Comparison of ENCODE assay signal across 12 cellular contexts in the genomic region with DNA sequence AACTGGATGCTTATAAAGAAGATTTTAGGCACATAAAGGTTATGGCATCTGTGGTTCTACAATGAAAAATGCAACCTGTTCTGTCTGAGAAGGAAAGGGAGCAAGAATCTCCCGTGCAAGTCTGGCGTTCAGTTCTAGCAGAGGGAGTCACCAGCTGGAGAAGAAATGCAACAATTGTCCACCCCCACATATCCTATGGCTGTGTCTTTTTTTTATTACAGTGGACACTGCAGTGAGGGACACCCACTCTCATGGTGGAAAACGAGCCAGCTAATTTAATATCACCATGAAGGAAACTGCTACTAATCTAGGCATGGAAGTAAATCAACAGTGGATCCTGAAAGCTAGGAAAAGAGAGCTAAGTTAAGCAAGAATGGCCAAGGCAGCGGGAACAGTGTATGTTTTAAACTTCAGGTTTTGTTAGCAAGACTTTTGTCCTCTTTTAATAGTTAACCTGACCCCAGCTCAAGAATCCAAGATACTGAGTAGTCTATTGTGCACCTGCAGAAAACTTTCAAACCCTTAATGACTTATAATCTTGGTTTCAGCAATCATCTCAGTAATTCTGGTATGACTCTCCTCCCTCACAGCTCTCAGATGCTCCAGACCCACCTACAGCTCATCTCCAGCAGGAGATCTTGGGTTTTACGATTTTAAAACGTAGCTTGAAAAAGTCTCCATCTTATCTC.
DNase-seq lines count a peak whose midpoint lies in the region; ATAC-seq and TF ChIP-seq lines count a peak whose summit lies in the region.
"Had no signal": no experiment of that assay in that cellular context is flagged by ENCODE, and none has a peak within 500 bp of the region (broad histone marks: within the 10 kb centered on the region; RNA-seq: fewer than 3 reads in every experiment).

No MANE protein-coding gene starts in this region.

- no peaks in the 10 kb centered on the region for H3K79me2 ChIP-seq in OCI-LY3 (ENCODE audit: low read length)

- H3K4me3 ChIP-seq in OCI-LY3 (ENCODE audit: low read length): peak overlapping the region; percentile 65
- H3K4me3 ChIP-seq: SJCRH30 had no signal

- peak overlapping the region; percentile 96 for H3K4me2 ChIP-seq in OCI-LY3 (ENCODE audit: low read length)

- H3K36me3 ChIP-seq in OCI-LY3 (replicated peaks; ENCODE audit: low read depth, low read length): no peaks in the 10 kb centered on the region
- H3K36me3 ChIP-seq: SJCRH30 had no signal

- no peaks in the 10 kb centered on the region for H3K27me3 ChIP-seq in OCI-LY3 (ENCODE audit: low read depth, low read length)
- H3K27me3 ChIP-seq: SJCRH30 had no signal

- peaks cover 87% of the 10 kb centered on the region for H3K4me1 ChIP-seq in OCI-LY3 (ENCODE audit: low read length)
- H3K4me1 ChIP-seq: SJCRH30 had no signal

- peak overlapping the region; percentile 100 for H3K27ac ChIP-seq in OCI-LY3 (ENCODE audit: low read length)
- H3K27ac ChIP-seq: SJCRH30 had no signal

- POLR2A ChIA-PET in GM10248 (lab: Yijun Ruan, JAX): interaction anchor here (0.6 kb wide), 1 partner anchor 662 kb away, joined by 10 read pairs; no protein-coding TSS in a partner anchor

- peak overlapping the region; percentile 88 for H3K9ac ChIP-seq in OCI-LY3 (ENCODE audit: low read length)

- TF ChIP-seq CTCF in GM10248 (IDR thresholded peaks at IDR 0.05; ENCODE audit: control extremely low read depth, extremely low read depth, low read depth, missing control alignments) (no peak), OCI-LY3 (IDR thresholded peaks at IDR 0.05; ENCODE audit: low read depth, low read length) (no peak)

- ATAC-seq in GM19455 (IDR thresholded peaks at IDR 0.05; ENCODE audit: unreplicated experiment) (peak; percentile 84), HG02943 (IDR thresholded peaks at IDR 0.05; ENCODE audit: low read depth, unreplicated experiment) (peak; percentile 95), SK-N-SH treated with all-trans-retinoic acid at 6 μM for 48 hours (no peak)

- H3K9me3 ChIP-seq in OCI-LY3 (ENCODE audit: insufficient read depth, low read length): no peaks in the 10 kb centered on the region
- H3K9me3 ChIP-seq: SJCRH30 had no signal

- CTCF ChIA-PET in GM10248 (lab: Yijun Ruan, JAX): interaction anchor here (1.4 kb wide), 1 partner anchor 26 kb away, joined by 3 read pairs; no protein-coding TSS in a partner anchor

- no peak overlapping the region for H2AFZ ChIP-seq in OCI-LY3 (ENCODE audit: low read depth, low read length)

- H4K20me1 ChIP-seq in OCI-LY3 (ENCODE audit: insufficient read depth, low read length): no peaks in the 10 kb centered on the region

- DNase-seq in GM10248 (ENCODE audit: extremely low spot score): peak; percentile 33
- no peak for DNase-seq in germinal center (ENCODE audit: low spot score)
- no peak for DNase-seq in amygdala (lab: John Stamatoyannopoulos, UW)
- DNase-seq in COLO668 (lab: John Stamatoyannopoulos, UW; ENCODE audit: unreplicated experiment): no peak
- DNase-seq: activated CD4-positive, alpha-beta memory T cell treated with anti-CD3 and anti-CD28 coated beads, Interleukin-2, amount 10 ng/mL, durations not matched to agents 7 days and 5 days; erythroblast; NCI-H2171 treated with DMSO at 0.1 percent for 48 hours; SJCRH30 had no signal

TF ChIP-seq in SK-N-SH treated with all-trans-retinoic acid at 6 μM for 48 hours, 23 proteins besides CTCF, POLR2A, EP300 and RAD21:
- TF ChIP-seq, protein P1, sequence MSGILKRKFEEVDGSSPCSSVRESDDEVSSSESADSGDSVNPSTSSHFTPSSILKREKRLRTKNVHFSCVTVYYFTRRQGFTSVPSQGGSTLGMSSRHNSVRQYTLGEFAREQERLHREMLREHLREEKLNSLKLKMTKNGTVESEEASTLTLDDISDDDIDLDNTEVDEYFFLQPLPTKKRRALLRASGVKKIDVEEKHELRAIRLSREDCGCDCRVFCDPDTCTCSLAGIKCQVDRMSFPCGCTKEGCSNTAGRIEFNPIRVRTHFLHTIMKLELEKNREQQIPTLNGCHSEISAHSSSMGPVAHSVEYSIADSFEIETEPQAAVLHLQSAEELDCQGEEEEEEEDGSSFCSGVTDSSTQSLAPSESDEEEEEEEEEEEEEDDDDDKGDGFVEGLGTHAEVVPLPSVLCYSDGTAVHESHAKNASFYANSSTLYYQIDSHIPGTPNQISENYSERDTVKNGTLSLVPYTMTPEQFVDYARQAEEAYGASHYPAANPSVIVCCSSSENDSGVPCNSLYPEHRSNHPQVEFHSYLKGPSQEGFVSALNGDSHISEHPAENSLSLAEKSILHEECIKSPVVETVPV (CRISPR knock-in tag; IDR thresholded peaks at IDR 0.05): no peak
- TF ChIP-seq, protein P2, sequence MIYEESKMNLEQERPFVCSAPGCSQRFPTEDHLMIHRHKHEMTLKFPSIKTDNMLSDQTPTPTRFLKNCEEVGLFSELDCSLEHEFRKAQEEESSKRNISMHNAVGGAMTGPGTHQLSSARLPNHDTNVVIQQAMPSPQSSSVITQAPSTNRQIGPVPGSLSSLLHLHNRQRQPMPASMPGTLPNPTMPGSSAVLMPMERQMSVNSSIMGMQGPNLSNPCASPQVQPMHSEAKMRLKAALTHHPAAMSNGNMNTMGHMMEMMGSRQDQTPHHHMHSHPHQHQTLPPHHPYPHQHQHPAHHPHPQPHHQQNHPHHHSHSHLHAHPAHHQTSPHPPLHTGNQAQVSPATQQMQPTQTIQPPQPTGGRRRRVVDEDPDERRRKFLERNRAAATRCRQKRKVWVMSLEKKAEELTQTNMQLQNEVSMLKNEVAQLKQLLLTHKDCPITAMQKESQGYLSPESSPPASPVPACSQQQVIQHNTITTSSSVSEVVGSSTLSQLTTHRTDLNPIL (CRISPR knock-in tag; IDR thresholded peaks at IDR 0.05; ENCODE audit: low read depth): no peak
- no peak for TF ChIP-seq TOX (CRISPR knock-in tag; IDR thresholded peaks at IDR 0.05; ENCODE audit: borderline replicate concordance)
- no peak for TF ChIP-seq CSDC2 (CRISPR knock-in tag; IDR thresholded peaks at IDR 0.05)
- no peak for TF ChIP-seq ZNF565 (CRISPR knock-in tag; conservative IDR thresholded peaks at IDR 0.05; ENCODE audit: low read depth)
- no peak for TF ChIP-seq ZFP3 (CRISPR knock-in tag; IDR thresholded peaks at IDR 0.05)
